Comparison of ENCODE assay signal across 8 cellular contexts in genomic region chr14:80587096-80587724, GRCh38.
A peak's percentile ranks its signal among the peaks of the same experiment; 100 is the strongest.
DNase-seq lines count a peak whose midpoint lies in the region; ATAC-seq, FAIRE-seq and TF ChIP-seq lines count a peak whose summit lies in the region.

No MANE protein-coding gene starts in this region.

- no peak overlapping the region for H3K27ac ChIP-seq in CD8-positive, alpha-beta T cell (ENCODE audit: low read depth, low read length)

- CTCF ChIA-PET in CD8-positive, alpha-beta T cell (lab: Charles Lee): interaction anchor here (0.6 to 0.7 kb wide), 2 partner anchors 55 to 141 kb away, joined by 3 read pairs; no protein-coding TSS in a partner anchor

- peaks cover 18% of the 10 kb centered on the region for H3K9me3 Mint-ChIP-seq in CD8-positive, alpha-beta T cell

- H3K27me3 ChIP-seq in CD8-positive, alpha-beta T cell (ENCODE audit: insufficient read depth, low read length): no peaks in the 10 kb centered on the region

- in situ Hi-C loops in GM13976 (cut with MboI; ENCODE audit: low sequenced_read_pairs, unreplicated experiment): no loop called here
- in situ Hi-C loops in astrocyte of the cerebellum (cut with HindIII; ENCODE audit: low sequenced_read_pairs): no loop called here

- no peaks in the 10 kb centered on the region for H3K27me3 Mint-ChIP-seq in CD8-positive, alpha-beta T cell (ENCODE audit: low read depth)

- H3K36me3 Mint-ChIP-seq in CD8-positive, alpha-beta T cell: peaks cover 6% of the 10 kb centered on the region

- DNase-seq in CD8-positive, alpha-beta T cell: no peak
- DNase-seq in GM13976 (ENCODE audit: low spot score) (peak; percentile 22), NCI-H1105 treated with DMSO at 0.1 percent for 48 hours (lab: John Stamatoyannopoulos, UW) (peak; percentile 33), astrocyte of the cerebellum (ENCODE audit: low read depth) (peak; percentile 31), left lobe of liver (ENCODE audit: low spot score) (no peak), HTR-8/SVneo (ENCODE audit: insufficient read length, low spot score) (no peak), mesenteric fat pad (ENCODE audit: low spot score) (no peak)

- POLR2A ChIA-PET in CD8-positive, alpha-beta T cell (lab: Charles Lee): no interaction called here

- peak; percentile 84 for ATAC-seq in CD8-positive, alpha-beta T cell
- ATAC-seq in HG02623 (IDR thresholded peaks at IDR 0.05; ENCODE audit: unreplicated experiment) (peak; percentile 96), left lobe of liver (peak; percentile 81)

- FAIRE-seq in HTR-8/SVneo (lab: Jason Lieb, UNC): no peak

- TF ChIP-seq CTCF in CD8-positive, alpha-beta T cell (IDR thresholded peaks at IDR 0.05): peak; percentile 22
- peak; percentile 17 for TF ChIP-seq CTCF in GM13976 (IDR thresholded peaks at IDR 0.05; ENCODE audit: borderline replicate concordance, control extremely low read depth, extremely low read depth, insufficient read depth, missing control alignments)
- TF ChIP-seq CTCF in astrocyte of the cerebellum (IDR thresholded peaks at IDR 0.05; ENCODE audit: low read depth, low read length, missing control alignments): peak; percentile 56

- peak overlapping the region; percentile 75 for H3K27ac Mint-ChIP-seq in CD8-positive, alpha-beta T cell

- intact Hi-C loops in CD8-positive, alpha-beta T cell (cut with DNase I, micrococcal nuclease): no loop called here

- no peak overlapping the region for H3K4me3 ChIP-seq in CD8-positive, alpha-beta T cell (ENCODE audit: low read depth, low read length)
- H3K4me3 ChIP-seq in astrocyte of the cerebellum (ENCODE audit: low read depth, low read length): no peak overlapping the region

- H3K9me3 ChIP-seq in CD8-positive, alpha-beta T cell (ENCODE audit: low read length): no peaks in the 10 kb centered on the region

- H3K4me3 Mint-ChIP-seq in CD8-positive, alpha-beta T cell: no peak overlapping the region

- H3K4me1 Mint-ChIP-seq in CD8-positive, alpha-beta T cell (ENCODE audit: low read depth): peaks cover 15% of the 10 kb centered on the region

- no peaks in the 10 kb centered on the region for H3K36me3 ChIP-seq in CD8-positive, alpha-beta T cell (ENCODE audit: insufficient read depth, low read length)

- peaks cover 6% of the 10 kb centered on the region for H3K4me1 ChIP-seq in CD8-positive, alpha-beta T cell (ENCODE audit: insufficient read depth, low read length)

Comparison
In these comparisons a context has a peak if more than half of its experiments do, and no peak if none do; other contexts are left out.
1. DNase-seq: peak in GM13976 (single experiment), NCI-H1105 treated with DMSO at 0.1 percent for 48 hours (single experiment) and astrocyte of the cerebellum (single experiment); none in CD8-positive, alpha-beta T cell (0 of 7), left lobe of liver (single experiment), HTR-8/SVneo (single experiment) and mesenteric fat pad (single experiment).
2. Peak in every context shown above with its lines, with median percentiles within 50 percentile points of each other: ATAC-seq and CTCF ChIP-seq.